Comparison of ENCODE assay signal across 8 cellular contexts in the genomic region with DNA sequence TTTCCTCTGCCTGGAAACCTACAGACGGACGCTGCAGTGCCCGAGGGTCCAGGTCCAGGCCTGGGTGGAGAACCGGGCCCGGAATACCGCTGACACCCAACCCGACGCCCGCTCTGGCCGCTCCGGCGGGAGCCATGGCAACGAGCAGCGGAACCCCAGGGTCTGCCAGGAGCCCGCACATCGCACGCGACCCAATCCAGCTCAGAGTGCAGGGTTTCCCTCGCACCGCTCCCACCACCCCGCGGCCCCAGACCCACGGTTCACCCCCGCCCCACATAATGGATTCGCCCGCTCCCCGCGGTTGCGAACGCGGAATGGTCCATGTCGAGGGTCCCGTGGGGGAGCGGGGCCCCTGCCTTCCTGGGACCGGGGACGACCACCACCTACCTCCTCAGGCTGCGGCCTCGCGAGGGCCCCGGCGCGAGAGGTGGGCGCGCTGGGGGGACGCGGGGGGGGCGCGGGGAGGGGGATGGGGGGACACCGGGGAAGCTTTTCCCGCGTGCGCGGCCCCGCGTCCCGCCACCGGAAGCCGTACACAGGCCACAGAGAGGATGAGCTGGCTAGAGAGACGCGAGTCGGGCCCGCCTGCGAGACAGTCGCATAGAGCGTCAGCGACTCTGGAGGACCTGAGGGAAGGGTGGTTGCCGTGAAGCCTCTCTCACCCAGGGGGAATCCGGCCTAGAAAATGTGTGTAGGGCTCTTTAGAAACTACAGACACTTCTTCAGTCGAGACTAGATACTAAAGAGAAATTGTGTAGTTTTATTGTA. TPM values are rescaled to one million over a fixed set of nuclear protein-coding genes. Genes with fewer than 3 reads are reported as not detected.
DNase-seq lines count a peak whose midpoint lies in the region; ATAC-seq and TF ChIP-seq lines count a peak whose summit lies in the region.

Gene SSRP1 (minus strand): TSS at position 550 of the 768 bp plus-strand sequence. CDS start 771 bp downstream, outside the sequence.

- H3K36me3 ChIP-seq in ectodermal cell (ENCODE audit: control insufficient read depth, insufficient read depth, low read length) (peaks cover 32% of the 10 kb centered on the region), lower lobe of right lung (peaks cover 35% of the 10 kb centered on the region)

- H3K27me3 Mint-ChIP-seq in activated CD8-positive, alpha-beta T cell treated with anti-CD3 and anti-CD28 coated beads for 36 hours, result no peaks in the 10 kb centered on the region

- H3K9me3 ChIP-seq in ectodermal cell (ENCODE audit: control insufficient read depth, low read length), result no peaks in the 10 kb centered on the region
- H3K9me3 ChIP-seq in lower lobe of right lung, result no peaks in the 10 kb centered on the region

- H3K27ac Mint-ChIP-seq in activated CD8-positive, alpha-beta T cell treated with anti-CD3 and anti-CD28 coated beads for 36 hours, result peak within 1 kb of the TSS; percentile 100

- ATAC-seq in GM19372 (IDR thresholded peaks at IDR 0.05; ENCODE audit: low read depth, unreplicated experiment) (peak; percentile 100), HG03520 (IDR thresholded peaks at IDR 0.05; ENCODE audit: unreplicated experiment) (peak; percentile 99), lower lobe of right lung (peak; percentile 97 to 99)
- peak; percentile 98 for ATAC-seq in activated CD8-positive, alpha-beta T cell treated with anti-CD3 and anti-CD28 coated beads for 36 hours

- peak within 1 kb of the TSS; percentile 90 for H3K4me3 ChIP-seq in ectodermal cell (ENCODE audit: insufficient read depth, low read depth, low read length)
- H3K4me3 ChIP-seq in lower lobe of right lung, result peak within 1 kb of the TSS; percentile 93

- WGBS in ectodermal cell, 2 experiments, result 1% methylated on average over 69 of the region's 69 CpGs

- CTCF ChIA-PET in activated CD8-positive, alpha-beta T cell treated with anti-CD3 and anti-CD28 coated beads for 36 hours (lab: Charles Lee), result interaction anchor here (1.0 to 1.4 kb wide), 2 partner anchors 10 to 192 kb away, joined by 4 to 7 read pairs; partner anchors contain the start of gene TNKS1BP1

- TF ChIP-seq CTCF in activated CD8-positive, alpha-beta T cell treated with anti-CD3 and anti-CD28 coated beads for 36 hours (IDR thresholded peaks at IDR 0.05), result no peak
- TF ChIP-seq CTCF in lower lobe of right lung (IDR thresholded peaks at IDR 0.05), result no peak

- POLR2A ChIA-PET in activated CD8-positive, alpha-beta T cell treated with anti-CD3 and anti-CD28 coated beads for 36 hours (lab: Charles Lee), result interaction anchor here (0.8 to 4.5 kb wide), 4 partner anchors 10 to 122 kb away, joined by 3 to 63 read pairs (median 4); partner anchors contain the start of gene TNKS1BP1

- H3K36me3 Mint-ChIP-seq in activated CD8-positive, alpha-beta T cell treated with anti-CD3 and anti-CD28 coated beads for 36 hours (ENCODE audit: low read depth), result peaks cover 48% of the 10 kb centered on the region

- no peaks in the 10 kb centered on the region for H3K27me3 ChIP-seq in ectodermal cell (ENCODE audit: control insufficient read depth, insufficient read depth, low read length, poor library complexity, severe bottlenecking)
- no peaks in the 10 kb centered on the region for H3K27me3 ChIP-seq in lower lobe of right lung (ENCODE audit: low read depth)

- peak within 1 kb of the TSS; percentile 96 for H3K4me3 Mint-ChIP-seq in activated CD8-positive, alpha-beta T cell treated with anti-CD3 and anti-CD28 coated beads for 36 hours

- H3K9me3 Mint-ChIP-seq in activated CD8-positive, alpha-beta T cell treated with anti-CD3 and anti-CD28 coated beads for 36 hours, result no peaks in the 10 kb centered on the region

- peaks cover 47% of the 10 kb centered on the region for H3K4me1 Mint-ChIP-seq in activated CD8-positive, alpha-beta T cell treated with anti-CD3 and anti-CD28 coated beads for 36 hours (ENCODE audit: low read depth)

- H3K27ac ChIP-seq in ectodermal cell (ENCODE audit: insufficient read depth, low read depth, low read length, poor library complexity, severe bottlenecking), result peak within 1 kb of the TSS; percentile 51
- H3K27ac ChIP-seq in lower lobe of right lung, result peak within 1 kb of the TSS; percentile 91

- H3K4me1 ChIP-seq in ectodermal cell (ENCODE audit: control insufficient read depth, insufficient read depth, low read length), result peaks cover 32% of the 10 kb centered on the region
- H3K4me1 ChIP-seq in lower lobe of right lung, result peaks cover 20% of the 10 kb centered on the region

- DNase-seq in CD1c-positive myeloid dendritic cell (ENCODE audit: extremely low spot score) (peak; percentile 82), NCI-H748 (lab: John Stamatoyannopoulos, UW; ENCODE audit: unreplicated experiment) (peak; percentile 94), lower lobe of right lung (peak; percentile 94)
- peak; percentile 91 for DNase-seq in activated CD8-positive, alpha-beta T cell treated with anti-CD3 and anti-CD28 coated beads for 36 hours
- peak; percentile 73 to 88 (median 76) for DNase-seq in stimulated activated CD4-positive, alpha-beta T cell treated with anti-CD3 and anti-CD28 coated beads, TNF-alpha, amount 100 ng/mL, for 24 hours (ENCODE audit: low read depth in 3 of 3)

- intact Hi-C loops in activated CD8-positive, alpha-beta T cell treated with anti-CD3 and anti-CD28 coated beads for 36 hours (cut with micrococcal nuclease), result no loop called here
- intact Hi-C loops in lower lobe of right lung (cut with DNase I), result no loop called here

RNA-seq across cellular contexts. Expression of gene SSRP1, which starts in this region (rescaled TPM):
- total RNA-seq in activated CD8-positive, alpha-beta T cell treated with anti-CD3 and anti-CD28 coated beads for 36 hours, result 100 to 1,000 TPM; 284 to 290 TPM
- 299 TPM for polyA plus RNA-seq in ectodermal cell (2013, experiment 1 of 4)
- polyA plus RNA-seq in ectodermal cell (2013, experiment 2 of 4), result 260 TPM
- 251 TPM for polyA plus RNA-seq in ectodermal cell (2013, experiment 3 of 4)
- polyA plus RNA-seq in ectodermal cell (2013, experiment 4 of 4), result 277 TPM
- total RNA-seq in lower lobe of right lung, result 62.2 TPM

Comparison
In these comparisons a context has a peak if more than half of its experiments do, and no peak if none do; other contexts are left out.
1. Peak in every context shown above with its lines: DNase-seq, ATAC-seq, H3K4me3 ChIP-seq and H3K27ac ChIP-seq.